ENCODE assay signal across 8 cellular contexts in the genomic region with DNA sequence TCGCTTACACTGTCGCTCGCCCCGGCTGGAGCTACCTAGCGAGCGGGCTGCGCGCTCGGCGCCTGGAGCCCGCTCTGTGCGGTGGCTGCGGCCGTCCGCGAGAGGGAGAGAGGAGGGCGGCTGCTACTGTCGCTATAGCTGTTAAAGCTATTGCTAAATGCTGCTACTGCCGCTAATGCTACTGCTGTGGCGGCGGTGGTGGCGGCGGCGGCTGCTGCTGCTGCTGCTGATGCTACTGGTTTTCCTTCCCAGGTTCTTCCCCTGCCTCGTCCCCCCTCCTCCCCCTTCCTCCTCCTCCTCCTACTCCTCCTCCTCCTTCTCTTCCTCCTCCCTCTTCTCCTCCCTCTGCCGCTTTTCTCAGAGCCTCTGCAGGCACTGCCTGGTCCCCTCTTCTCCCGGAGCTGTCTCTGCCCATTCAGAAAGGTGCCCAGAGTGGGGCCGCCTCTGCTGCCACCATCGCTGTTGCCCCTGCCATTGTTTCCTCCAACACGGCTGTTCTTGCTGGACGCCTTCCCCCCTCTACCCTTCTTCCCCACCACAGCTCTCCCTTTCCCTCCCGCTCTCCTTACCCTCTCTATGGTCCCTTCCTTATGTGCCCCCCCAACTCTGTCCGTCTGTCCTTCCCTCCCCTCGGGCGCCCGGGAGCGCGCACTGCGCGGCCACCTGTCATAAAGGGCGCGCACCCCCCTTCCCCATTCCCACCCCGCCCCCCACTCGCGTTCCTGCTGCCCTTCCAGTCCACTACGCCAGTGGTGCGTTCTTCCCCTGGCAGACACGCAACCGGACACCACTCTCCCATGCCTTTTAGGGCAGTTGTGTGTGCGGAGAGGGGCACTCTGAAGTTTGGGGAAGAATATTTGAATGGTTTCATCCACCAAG. TPM values are rescaled to one million over a fixed set of nuclear protein-coding genes. Genes with fewer than 3 reads are reported as not detected.
DNase-seq lines count a peak whose midpoint lies in the region; ATAC-seq and TF ChIP-seq lines count a peak whose summit lies in the region.

Gene NEXMIF (minus strand): TSS at position 243 of the 879 bp plus-strand sequence.

- peaks cover 7% of the 10 kb centered on the region for H3K4me1 Mint-ChIP-seq in activated naive CD8-positive, alpha-beta T cell treated with anti-CD3 and anti-CD28 coated beads for 36 hours

- peak; percentile 19 for DNase-seq in NCI-H2227 treated with DMSO at 0.1 percent for 48 hours (lab: John Stamatoyannopoulos, UW)
- no peak for DNase-seq in NCI-H2227 (lab: John Stamatoyannopoulos, UW; ENCODE audit: unreplicated experiment)
- DNase-seq in NCI-H146 treated with DMSO at 0.1 percent for 48 hours (lab: John Stamatoyannopoulos, UW; ENCODE audit: unreplicated experiment) = peak; percentile 6
- DNase-seq in activated naive CD8-positive, alpha-beta T cell treated with anti-CD3 and anti-CD28 coated beads for 36 hours = peak; percentile 50
- DNase-seq in hypothalamus (lab: John Stamatoyannopoulos, UW) = peak in 35 of 51 donors; percentile 0 to 38 (median 12)
- no peak for DNase-seq in GM10266 (ENCODE audit: extremely low spot score)

- H3K4me3 Mint-ChIP-seq in activated naive CD8-positive, alpha-beta T cell treated with anti-CD3 and anti-CD28 coated beads for 36 hours = peak within 1 kb of the TSS; percentile 83

- peaks cover 1% of the 10 kb centered on the region for H3K36me3 Mint-ChIP-seq in activated naive CD8-positive, alpha-beta T cell treated with anti-CD3 and anti-CD28 coated beads for 36 hours

- ATAC-seq in HG02571 (IDR thresholded peaks at IDR 0.05; ENCODE audit: unreplicated experiment) = peak; percentile 52

- peak within 1 kb of the TSS in 5 of 21 experiments; percentile 20 to 65 (median 42) for H3K27ac ChIP-seq in skin epidermis

- H3K4me3 ChIP-seq in skin epidermis = peak within 1 kb of the TSS in 6 of 7 experiments; percentile 12 to 49 (median 34)

- H3K27me3 Mint-ChIP-seq in activated naive CD8-positive, alpha-beta T cell treated with anti-CD3 and anti-CD28 coated beads for 36 hours = peaks cover 23% of the 10 kb centered on the region

- no peak for TF ChIP-seq CTCF in GM10266 (IDR thresholded peaks at IDR 0.05; ENCODE audit: control insufficient read depth, insufficient read depth, low read depth, missing control alignments)

- H3K9me3 Mint-ChIP-seq in activated naive CD8-positive, alpha-beta T cell treated with anti-CD3 and anti-CD28 coated beads for 36 hours = no peaks in the 10 kb centered on the region

- H3K27ac Mint-ChIP-seq in activated naive CD8-positive, alpha-beta T cell treated with anti-CD3 and anti-CD28 coated beads for 36 hours = peak within 1 kb of the TSS; percentile 85

RNA-seq across cellular contexts. Expression of gene NEXMIF, which starts in this region (rescaled TPM):
- total RNA-seq in activated naive CD8-positive, alpha-beta T cell treated with anti-CD3 and anti-CD28 coated beads for 36 hours = 1 to 10 TPM in 1 of 2 experiments, under 1 TPM in 1; 0.48 to 1.1 TPM

Comparison
In these comparisons a context has a peak if more than half of its experiments do, and no peak if none do; other contexts are left out.
1. DNase-seq: peak in NCI-H2227 treated with DMSO at 0.1 percent for 48 hours (single experiment), NCI-H146 treated with DMSO at 0.1 percent for 48 hours (single experiment), activated naive CD8-positive, alpha-beta T cell treated with anti-CD3 and anti-CD28 coated beads for 36 hours (single experiment) and hypothalamus (35 of 51); none in NCI-H2227 (single experiment) and GM10266 (single experiment).